ENCODE assay signal across 9 cellular contexts in the genomic region with DNA sequence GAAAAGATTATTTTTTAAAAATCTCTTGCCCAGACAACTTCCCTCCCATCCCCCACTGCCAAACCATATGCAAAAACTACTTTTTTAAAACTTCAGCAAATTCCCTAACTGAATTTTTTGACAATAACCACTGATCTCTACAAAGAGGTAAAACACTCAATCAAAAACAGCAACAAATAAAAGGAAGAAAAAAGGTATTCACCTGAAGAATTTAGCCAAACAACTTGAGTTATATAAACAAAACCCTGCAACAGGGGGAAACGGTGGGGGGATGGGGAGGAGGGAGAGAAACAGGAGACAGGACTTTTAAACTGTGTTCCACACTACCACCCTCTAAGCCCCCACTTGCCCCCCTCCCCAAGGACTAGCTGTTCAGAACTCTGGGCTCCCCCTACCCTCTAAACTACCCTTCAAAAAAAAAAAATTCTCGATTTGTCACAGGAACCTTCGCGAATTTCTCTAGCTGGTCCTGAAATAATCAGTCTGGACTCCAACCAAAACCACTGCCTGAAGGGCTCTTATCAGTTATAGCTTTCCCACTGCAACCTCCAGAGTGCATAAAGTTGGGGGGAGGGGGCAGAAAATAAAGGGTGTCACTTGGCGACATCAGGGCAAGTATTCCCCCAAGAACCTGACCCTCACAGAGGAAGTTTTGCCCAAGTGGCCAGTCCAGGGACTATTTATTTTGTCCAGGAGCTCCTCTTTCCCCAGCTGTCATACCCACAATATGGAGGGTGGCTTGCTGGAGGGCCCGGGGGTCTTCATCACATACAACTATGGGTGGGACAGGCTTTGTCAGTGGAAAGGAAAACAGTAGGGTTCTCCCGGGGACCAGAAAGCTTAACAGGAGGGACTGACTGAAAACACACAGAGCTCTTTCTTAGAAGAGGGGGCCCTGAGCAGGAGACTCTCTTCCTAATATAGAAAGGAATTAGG. TPM values are rescaled to one million over a fixed set of nuclear protein-coding genes. Genes with fewer than 3 reads are reported as not detected.
DNase-seq lines count a peak whose midpoint lies in the region; ATAC-seq and TF ChIP-seq lines count a peak whose summit lies in the region.
"Had no signal": no experiment of that assay in that cellular context is flagged by ENCODE, and none has a peak within 500 bp of the region (broad histone marks: within the 10 kb centered on the region; RNA-seq: fewer than 3 reads in every experiment).

No MANE protein-coding gene starts in this region.

- no peak overlapping the region for H3K18ac ChIP-seq in neuronal stem cell (ENCODE audit: low read length)

- H2BK120ac ChIP-seq in neuronal stem cell (ENCODE audit: low read depth, low read length), result no peak overlapping the region

- no peak overlapping the region for H3K9ac ChIP-seq in neuronal stem cell (ENCODE audit: low read depth, low read length, poor library complexity)

- TF ChIP-seq POLR2A in esophagus squamous epithelium (IDR thresholded peaks at IDR 0.05), result no peak

- no peak overlapping the region for H3K14ac ChIP-seq in neuronal stem cell (ENCODE audit: low read length)

- peaks cover 19% of the 10 kb centered on the region for H3K4me1 ChIP-seq in RWPE2 (ENCODE audit: insufficient read depth, poor library complexity, severe bottlenecking)
- H3K4me1 ChIP-seq in esophagus squamous epithelium, result peaks cover 12 to 62% (median 27%) of the 10 kb centered on the region in 3 donors
- H3K4me1 ChIP-seq in neuronal stem cell (ENCODE audit: control insufficient read depth in 2 of 2, insufficient read depth in 1 of 2, low read depth in 1 of 2, low read length in 2 of 2), result peaks cover 0 to 9% of the 10 kb centered on the region in 2 donors

- H3K4ac ChIP-seq in neuronal stem cell (ENCODE audit: low read length), result no peak overlapping the region

- ATAC-seq in RWPE2 (ENCODE audit: low read depth), result no peak
- ATAC-seq in GM18517 (IDR thresholded peaks at IDR 0.05; ENCODE audit: unreplicated experiment), result no peak

- peak overlapping the region; percentile 62 for H3K4me2 ChIP-seq in neuronal stem cell (ENCODE audit: insufficient read depth, low read length, poor library complexity, severe bottlenecking)

- no peak overlapping the region for H3K4me3 Mint-ChIP-seq in T-helper 2 cell treated with Interferon-gamma antibody and Interleukin-4, amounts not matched to agents 5 μg/mL and 100 μg/mL, for 36 hours
- H3K4me3 Mint-ChIP-seq: dendritic cell treated with granulocyte-macrophage colony-stimulating factor and Interleukin-4, amounts not matched to agents 40 ng/mL and 50 ng/mL, for 4 days had no signal

- 0% methylated on average over 4 to 6 of the region's 7 CpGs for WGBS in esophagus squamous epithelium, 2 donors
- WGBS in neuronal stem cell (ENCODE audit: extremely low coverage in 2 of 2, insufficient read length in 2 of 2, insufficient replicate concordance in 1 of 2), 2 donors, result no CpG with 5 or more reads among the region's 7 CpGs

- H3K36me3 ChIP-seq in RWPE2 (ENCODE audit: low read depth) (peaks cover 17% of the 10 kb centered on the region), esophagus squamous epithelium (peaks cover 0 to 2% (median 0%) of the 10 kb centered on the region in 3 donors), neuronal stem cell (replicated peaks in 1 of 2; ENCODE audit: control insufficient read depth in 2 of 2, insufficient read depth in 2 of 2, low read length in 2 of 2) (peaks cover 0 to 17% of the 10 kb centered on the region in 2 donors)

- H4K91ac ChIP-seq in neuronal stem cell (ENCODE audit: low read depth, low read length, poor library complexity), result no peak overlapping the region

- no peak overlapping the region for H3K27ac Mint-ChIP-seq in T-helper 2 cell treated with Interferon-gamma antibody and Interleukin-4, amounts not matched to agents 5 μg/mL and 100 μg/mL, for 36 hours
- H3K27ac Mint-ChIP-seq: dendritic cell treated with granulocyte-macrophage colony-stimulating factor and Interleukin-4, amounts not matched to agents 40 ng/mL and 50 ng/mL, for 4 days had no signal

- H3K4me1 Mint-ChIP-seq in T-helper 2 cell treated with Interferon-gamma antibody and Interleukin-4, amounts not matched to agents 5 μg/mL and 100 μg/mL, for 36 hours (ENCODE audit: low read depth), result peaks cover 15% of the 10 kb centered on the region

- no peak overlapping the region for H2BK5ac ChIP-seq in neuronal stem cell (ENCODE audit: low read length)

- TF ChIP-seq CTCF in RWPE2 (IDR thresholded peaks at IDR 0.05; ENCODE audit: poor library complexity, severe bottlenecking) (no peak), esophagus squamous epithelium (IDR thresholded peaks at IDR 0.05) (no peak)

- no peaks in the 10 kb centered on the region for H3K27me3 Mint-ChIP-seq in T-helper 2 cell treated with Interferon-gamma antibody and Interleukin-4, amounts not matched to agents 5 μg/mL and 100 μg/mL, for 36 hours (ENCODE audit: low read depth)
- H3K27me3 Mint-ChIP-seq: dendritic cell treated with granulocyte-macrophage colony-stimulating factor and Interleukin-4, amounts not matched to agents 40 ng/mL and 50 ng/mL, for 4 days had no signal

- intact Hi-C loops in esophagus squamous epithelium (cut with DNase I), result no loop called here

- peak overlapping the region; percentile 73 for H2AFZ ChIP-seq in neuronal stem cell (ENCODE audit: low read length)

- no peaks in the 10 kb centered on the region for H3K9me3 ChIP-seq in RWPE2 (ENCODE audit: severe bottlenecking)
- H3K9me3 ChIP-seq in esophagus squamous epithelium, result no peaks in the 10 kb centered on the region
- no peaks in the 10 kb centered on the region for H3K9me3 ChIP-seq in neuronal stem cell (replicated peaks in 1 of 2; ENCODE audit: control insufficient read depth in 2 of 2, insufficient read depth in 1 of 2, low read depth in 1 of 2, low read length in 2 of 2)

- no peaks in the 10 kb centered on the region for H3K9me3 Mint-ChIP-seq in T-helper 2 cell treated with Interferon-gamma antibody and Interleukin-4, amounts not matched to agents 5 μg/mL and 100 μg/mL, for 36 hours
- H3K9me3 Mint-ChIP-seq: dendritic cell treated with granulocyte-macrophage colony-stimulating factor and Interleukin-4, amounts not matched to agents 40 ng/mL and 50 ng/mL, for 4 days had no signal

- H3K4me3 ChIP-seq in RWPE2 (ENCODE audit: severe bottlenecking) (peak overlapping the region; percentile 95), esophagus squamous epithelium (peak overlapping the region; percentile 89 to 99 (median 92)), neuronal stem cell (ENCODE audit: low read length in 2 of 2) (peak overlapping the region; percentile 87 to 95)

- no peak overlapping the region for H2BK12ac ChIP-seq in neuronal stem cell (ENCODE audit: low read length)

- H3K27me3 ChIP-seq in RWPE2 (ENCODE audit: insufficient read depth, poor library complexity, severe bottlenecking) (no peaks in the 10 kb centered on the region), esophagus squamous epithelium (no peaks in the 10 kb centered on the region), neuronal stem cell (ENCODE audit: control insufficient read depth in 3 of 3, insufficient read depth in 3 of 3, low read depth in 1 of 3, low read length in 3 of 3) (no peaks in the 10 kb centered on the region)

- peaks cover 4% of the 10 kb centered on the region for H3K79me1 ChIP-seq in neuronal stem cell (ENCODE audit: low read depth, low read length)

- no peak overlapping the region for H3K23ac ChIP-seq in neuronal stem cell (ENCODE audit: low read depth, low read length, poor library complexity)

- peak overlapping the region; percentile 96 for H3K27ac ChIP-seq in RWPE2 (ENCODE audit: poor library complexity, severe bottlenecking)
- peak overlapping the region; percentile 95 to 100 (median 99) for H3K27ac ChIP-seq in esophagus squamous epithelium
- H3K27ac ChIP-seq in neuronal stem cell (replicated peaks; ENCODE audit: low read length), result peak overlapping the region; percentile 89

- H4K8ac ChIP-seq in neuronal stem cell (ENCODE audit: low read depth, low read length), result no peak overlapping the region

- H2AK5ac ChIP-seq in neuronal stem cell (ENCODE audit: low read depth, low read length), result no peak overlapping the region

- H2BK15ac ChIP-seq in neuronal stem cell (ENCODE audit: low read length), result no peak overlapping the region

- peak; percentile 1 to 6 for DNase-seq in activated CD4-positive, alpha-beta T cell treated with anti-CD3 and anti-CD28 coated beads, Interleukin-2, amount 50 U/mL, for 48 hours
- no peak for DNase-seq in activated CD4-positive, alpha-beta T cell treated with anti-CD3 and anti-CD28 coated beads for 48 hours
- DNase-seq in RWPE2 (ENCODE audit: low spot score), result no peak
- DNase-seq in esophagus squamous epithelium (lab: John Stamatoyannopoulos, UW), result no peak
- DNase-seq in neuronal stem cell (ENCODE audit: low spot score), result peak; percentile 29
- no peak for DNase-seq in NCI-H510A treated with DMSO at 0.1 percent for 48 hours (lab: John Stamatoyannopoulos, UW)
- DNase-seq in T-helper 2 cell treated with Interferon-gamma antibody and Interleukin-4, amounts not matched to agents 5 μg/mL and 100 μg/mL, for 36 hours (ENCODE audit: low spot score), result no peak

- H3K36me3 Mint-ChIP-seq in T-helper 2 cell treated with Interferon-gamma antibody and Interleukin-4, amounts not matched to agents 5 μg/mL and 100 μg/mL, for 36 hours (ENCODE audit: low read depth), result peaks cover 2% of the 10 kb centered on the region

RNA-seq across cellular contexts. Expression of a gene that starts 1.4 kb away (rescaled TPM):
- total RNA-seq in esophagus squamous epithelium, result 100 to 1,000 TPM in 2 of 4 donors, 10 to 100 TPM in 2; 60.1 to 113 (median 88.7) TPM
- polyA plus RNA-seq in neuronal stem cell (2013, experiment 1 of 2), result 114 TPM
- 116 TPM for polyA plus RNA-seq in neuronal stem cell (2013, experiment 2 of 2)

Comparison
In these comparisons a context has a peak if more than half of its experiments do, and no peak if none do; other contexts are left out.
1. DNase-seq: peak in activated CD4-positive, alpha-beta T cell treated with anti-CD3 and anti-CD28 coated beads, Interleukin-2, amount 50 U/mL, for 48 hours (2 of 2) and neuronal stem cell (single experiment); none in activated CD4-positive, alpha-beta T cell treated with anti-CD3 and anti-CD28 coated beads for 48 hours (single experiment), RWPE2 (single experiment), esophagus squamous epithelium (single experiment), NCI-H510A treated with DMSO at 0.1 percent for 48 hours (single experiment) and T-helper 2 cell treated with Interferon-gamma antibody and Interleukin-4, amounts not matched to agents 5 μg/mL and 100 μg/mL, for 36 hours (single experiment).
2. Peak in every context shown above with its lines, with median percentiles within 50 percentile points of each other: H3K27ac ChIP-seq and H3K4me3 ChIP-seq.